Comparison of ENCODE assay signal across 1 cellular context in genomic region chr5:53424691-53425597, GRCh38.
TF ChIP-seq lines count a peak whose summit lies in the region.

No MANE protein-coding gene starts in this region.

TF ChIP-seq in SK-N-SH treated with all-trans-retinoic acid at 6 μM for 48 hours, 23 proteins besides CTCF, POLR2A, EP300 and RAD21:
- TF ChIP-seq BACH2 (CRISPR knock-in tag; IDR thresholded peaks at IDR 0.05; ENCODE audit: borderline replicate concordance) (no peak), ISL1 (CRISPR knock-in tag; IDR thresholded peaks at IDR 0.05) (peak; percentile 58), ZFP30 (CRISPR knock-in tag; IDR thresholded peaks at IDR 0.05) (peak; percentile 22; the same call in 1 of the 2 replicates), ZNF70 (CRISPR knock-in tag; IDR thresholded peaks at IDR 0.05) (no peak), OSR1 (CRISPR knock-in tag; IDR thresholded peaks at IDR 0.05) (no peak), CSRNP3 (CRISPR knock-in tag; IDR thresholded peaks at IDR 0.05) (no peak), ZFP3 (CRISPR knock-in tag; IDR thresholded peaks at IDR 0.05) (no peak; the same call in 1 of the 2 replicates), CSDC2 (CRISPR knock-in tag; IDR thresholded peaks at IDR 0.05) (no peak), ZNF8 (CRISPR knock-in tag; IDR thresholded peaks at IDR 0.05) (no peak), TOX (CRISPR knock-in tag; IDR thresholded peaks at IDR 0.05; ENCODE audit: borderline replicate concordance) (no peak), PATZ1 (CRISPR knock-in tag; IDR thresholded peaks at IDR 0.05; ENCODE audit: borderline replicate concordance) (0 out of 2 replicates have a peak, but pooled peaks have one; percentile 35), PPARA (CRISPR knock-in tag; IDR thresholded peaks at IDR 0.05; ENCODE audit: borderline replicate concordance) (no peak)
